8 cellular contexts compared by ENCODE assay signal in genomic region chr4:112031712-112032328, GRCh38.
DNase-seq lines count a peak whose midpoint lies in the region; ATAC-seq, FAIRE-seq and TF ChIP-seq lines count a peak whose summit lies in the region.

No MANE protein-coding gene starts in this region.

- H3K4me3 ChIP-seq in Caco-2 (ENCODE audit: low read depth, low read length) (no peak overlapping the region), OCI-LY7 (ENCODE audit: low read depth, low read length, poor library complexity, severe bottlenecking) (no peak overlapping the region), endothelial cell of umbilical vein (replicated peaks in 1 of 3; ENCODE audit: insufficient read depth in 1 of 3, low read depth in 1 of 3, low read length in 3 of 3) (no peak overlapping the region), neural cell (ENCODE audit: low read length) (no peak overlapping the region)

- no peak overlapping the region for H3K9ac ChIP-seq in endothelial cell of umbilical vein (replicated peaks; ENCODE audit: extremely low read depth, insufficient read depth, low read length)
- no peak overlapping the region for H3K9ac ChIP-seq in neural cell (ENCODE audit: low read length)

- POLR2A ChIA-PET in Caco-2 (lab: Charles Lee), result interaction anchor here (0.6 kb wide), 1 partner anchor 474 kb away, joined by 3 read pairs; no protein-coding TSS in a partner anchor
- POLR2A ChIA-PET in OCI-LY7 (lab: Charles Lee), result interaction anchor here (0.5 to 1.5 kb wide), 3 partner anchors 11 to 322 kb away, joined by 3 to 4 read pairs (median 3); no protein-coding TSS in a partner anchor
- POLR2A ChIA-PET in endothelial cell of umbilical vein (lab: Charles Lee), result no interaction called here

- no peak overlapping the region for H3K27ac Mint-ChIP-seq in Caco-2 (ENCODE audit: unreplicated experiment)
- no peak overlapping the region for H3K27ac Mint-ChIP-seq in stimulated activated effector memory CD8-positive, alpha-beta T cell treated with anti-CD3 and anti-CD28 coated beads, Interleukin-12 subunit alpha, Interleukin-12 subunit beta, amount 100 ng/mL, for 72 hours

- intact Hi-C loops in Caco-2 (cut with micrococcal nuclease; ENCODE audit: unreplicated experiment), result loop anchor here (1.0 to 2.0 kb wide), 4 partner anchors 89 to 390 kb away; no protein-coding TSS in a partner anchor
- intact Hi-C loops in OCI-LY7 (cut with micrococcal nuclease; ENCODE audit: unreplicated experiment), result loop anchor here (1.0 to 5.0 kb wide), 3 partner anchors 90 to 390 kb away; no protein-coding TSS in a partner anchor
- intact Hi-C loops in endothelial cell of umbilical vein (cut with micrococcal nuclease), result loop anchor here (1.0 to 10.0 kb wide), 7 partner anchors 89 to 1517 kb away; no protein-coding TSS in a partner anchor

- H3K9me3 ChIP-seq in Caco-2, result no peaks in the 10 kb centered on the region
- H3K9me3 ChIP-seq in OCI-LY7 (ENCODE audit: low read length), result no peaks in the 10 kb centered on the region
- H3K9me3 ChIP-seq in endothelial cell of umbilical vein (replicated peaks; ENCODE audit: control insufficient read depth, insufficient read depth, low read length), result no peaks in the 10 kb centered on the region
- H3K9me3 ChIP-seq in neural cell (ENCODE audit: low read length), result no peaks in the 10 kb centered on the region

- CTCF ChIA-PET in Caco-2 (lab: Charles Lee) (interaction anchor here (0.6 to 1.0 kb wide), 3 partner anchors 77 to 184 kb away, joined by 3 read pairs; no protein-coding TSS in a partner anchor), OCI-LY7 (lab: Charles Lee; ENCODE audit: unreplicated experiment) (no interaction called here), endothelial cell of umbilical vein (lab: Charles Lee) (interaction anchor here (0.6 to 3.8 kb wide), 51 partner anchors 9 to 1982 kb away, joined by 3 to 75 read pairs (median 4); no protein-coding TSS in a partner anchor)

- no peaks in the 10 kb centered on the region for H3K4me1 ChIP-seq in Caco-2
- H3K4me1 ChIP-seq in OCI-LY7 (ENCODE audit: insufficient read depth, low read length, poor library complexity, severe bottlenecking), result no peaks in the 10 kb centered on the region
- H3K4me1 ChIP-seq in endothelial cell of umbilical vein (ENCODE audit: control insufficient read depth, extremely low read depth, insufficient read depth, low read length), result no peaks in the 10 kb centered on the region

- no peak overlapping the region for H3K4me2 ChIP-seq in OCI-LY7 (ENCODE audit: low read length)
- H3K4me2 ChIP-seq in endothelial cell of umbilical vein (ENCODE audit: insufficient read depth, low read length), result no peak overlapping the region
- no peak overlapping the region for H3K4me2 ChIP-seq in neural cell (ENCODE audit: low read length)

- no peaks in the 10 kb centered on the region for H4K20me1 ChIP-seq in OCI-LY7 (ENCODE audit: insufficient read depth, low read length)
- H4K20me1 ChIP-seq in endothelial cell of umbilical vein (replicated peaks; ENCODE audit: control insufficient read depth, extremely low read depth, insufficient read depth, low read length), result no peaks in the 10 kb centered on the region
- H4K20me1 ChIP-seq in neural cell (ENCODE audit: insufficient read depth), result no peaks in the 10 kb centered on the region

- dilution Hi-C loops in endothelial cell of umbilical vein (cut with MboI; ENCODE audit: extremely low pct_ligation_motif_present, low sequenced_read_pairs), result no loop called here

- H3K9me2 ChIP-seq in OCI-LY7 (ENCODE audit: insufficient read depth, low read length), result no peaks in the 10 kb centered on the region
- no peaks in the 10 kb centered on the region for H3K9me2 ChIP-seq in neural cell (ENCODE audit: insufficient read depth, low read length)

- peak; percentile 75 for FAIRE-seq in endothelial cell of umbilical vein (lab: Jason Lieb, UNC)

- peaks cover 6% of the 10 kb centered on the region for H3K27me3 Mint-ChIP-seq in Caco-2 (ENCODE audit: insufficient read depth, unreplicated experiment)

- BruUV-seq in Caco-2 (replicated peaks; lab: Mats Ljungman, UMichigan) (no TSS peak), OCI-LY7 (replicated peaks; lab: Mats Ljungman, UMichigan) (no TSS peak), endothelial cell of umbilical vein (replicated peaks; lab: Mats Ljungman, UMichigan) (no TSS peak)

- TF ChIP-seq EP300 in neural cell (conservative IDR thresholded peaks at IDR 0.05; ENCODE audit: poor library complexity, severe bottlenecking), result no peak

- no peaks in the 10 kb centered on the region for H3F3A ChIP-seq in neural cell (ENCODE audit: insufficient read depth, low read length, poor library complexity, severe bottlenecking)

- no peak overlapping the region for H3K4me3 Mint-ChIP-seq in Caco-2 (ENCODE audit: unreplicated experiment)
- no peak overlapping the region for H3K4me3 Mint-ChIP-seq in stimulated activated effector memory CD8-positive, alpha-beta T cell treated with anti-CD3 and anti-CD28 coated beads, Interleukin-12 subunit alpha, Interleukin-12 subunit beta, amount 100 ng/mL, for 72 hours

- H2AFZ ChIP-seq in OCI-LY7 (ENCODE audit: low read length) (no peak overlapping the region), endothelial cell of umbilical vein (ENCODE audit: low read depth, low read length) (no peak overlapping the region), neural cell (ENCODE audit: low read depth, low read length) (no peak overlapping the region)

- H3K4me1 Mint-ChIP-seq in Caco-2 (ENCODE audit: low read depth, unreplicated experiment), result no peaks in the 10 kb centered on the region
- no peaks in the 10 kb centered on the region for H3K4me1 Mint-ChIP-seq in stimulated activated effector memory CD8-positive, alpha-beta T cell treated with anti-CD3 and anti-CD28 coated beads, Interleukin-12 subunit alpha, Interleukin-12 subunit beta, amount 100 ng/mL, for 72 hours

- DNase-seq in Caco-2, result peak in 1 of 2 experiments; percentile 48
- DNase-seq in OCI-LY7 (ENCODE audit: low spot score), result peak; percentile 29
- DNase-seq in endothelial cell of umbilical vein (ENCODE audit: low read depth, low spot score), result peak; percentile 51
- no peak for DNase-seq in stimulated activated effector memory CD8-positive, alpha-beta T cell treated with anti-CD3 and anti-CD28 coated beads, Interleukin-12 subunit alpha, Interleukin-12 subunit beta, amount 100 ng/mL, for 72 hours (ENCODE audit: low spot score in 2 of 2)
- no peak for DNase-seq in activated CD8-positive, alpha-beta memory T cell treated with anti-CD3 and anti-CD28 coated beads, Interleukin-2, amount 50 U/mL, for 48 hours

- H3K9me1 ChIP-seq in endothelial cell of umbilical vein (replicated peaks; ENCODE audit: control insufficient read depth, extremely low read depth, insufficient read depth, low read length), result no peaks in the 10 kb centered on the region

- peak; percentile 84 for TF ChIP-seq RAD21 in neural cell (conservative IDR thresholded peaks at IDR 0.05)

- TF ChIP-seq CTCF in Caco-2 (IDR thresholded peaks at IDR 0.05; ENCODE audit: insufficient read depth in 1 of 2, low read depth in 1 of 2, low read length in 1 of 2, severe bottlenecking in 1 of 2, unreplicated experiment in 1 of 2) (peak; percentile 49 to 56), OCI-LY7 (conservative IDR thresholded peaks at IDR 0.05; ENCODE audit: low read length) (peak; percentile 83), endothelial cell of umbilical vein (IDR thresholded peaks at IDR 0.05; ENCODE audit: extremely low read depth in 1 of 2, insufficient read depth in 1 of 2, low read depth in 1 of 2, low read length in 2 of 2) (peak; percentile 39 to 43), neural cell (IDR thresholded peaks at IDR 0.05; ENCODE audit: poor library complexity, severe bottlenecking) (peak; percentile 81)

- H3K79me2 ChIP-seq in OCI-LY7 (ENCODE audit: insufficient read depth, low read depth, low read length) (no peaks in the 10 kb centered on the region), endothelial cell of umbilical vein (ENCODE audit: control insufficient read depth, insufficient read depth, low read length) (no peaks in the 10 kb centered on the region), neural cell (replicated peaks; ENCODE audit: insufficient read depth, low read length) (no peaks in the 10 kb centered on the region)

- TF ChIP-seq POLR2A in endothelial cell of umbilical vein (IDR thresholded peaks at IDR 0.05; ENCODE audit: low read depth, low read length), result no peak

- no peaks in the 10 kb centered on the region for H3K36me3 ChIP-seq in Caco-2 (ENCODE audit: control insufficient read depth, insufficient read depth, low read length)
- H3K36me3 ChIP-seq in OCI-LY7 (ENCODE audit: insufficient read depth, low read length), result no peaks in the 10 kb centered on the region
- no peaks in the 10 kb centered on the region for H3K36me3 ChIP-seq in endothelial cell of umbilical vein (ENCODE audit: control insufficient read depth in 2 of 2, extremely low read depth in 1 of 2, insufficient read depth in 2 of 2, low read length in 2 of 2)
- H3K36me3 ChIP-seq in neural cell (ENCODE audit: insufficient read depth, low read length), result no peaks in the 10 kb centered on the region

- H3K27ac ChIP-seq in OCI-LY7 (ENCODE audit: low read depth, low read length, poor library complexity, severe bottlenecking), result no peak overlapping the region
- H3K27ac ChIP-seq in endothelial cell of umbilical vein (ENCODE audit: insufficient read depth, low read depth, low read length), result no peak overlapping the region
- no peak overlapping the region for H3K27ac ChIP-seq in neural cell (ENCODE audit: low read length)

- H3K9me3 Mint-ChIP-seq in Caco-2 (ENCODE audit: unreplicated experiment), result no peaks in the 10 kb centered on the region
- no peaks in the 10 kb centered on the region for H3K9me3 Mint-ChIP-seq in stimulated activated effector memory CD8-positive, alpha-beta T cell treated with anti-CD3 and anti-CD28 coated beads, Interleukin-12 subunit alpha, Interleukin-12 subunit beta, amount 100 ng/mL, for 72 hours

- ATAC-seq in GM18858 (IDR thresholded peaks at IDR 0.05; ENCODE audit: unreplicated experiment) (peak; percentile 70), HG03342 (IDR thresholded peaks at IDR 0.05; ENCODE audit: unreplicated experiment) (peak; percentile 84)
- no peak for ATAC-seq in stimulated activated effector memory CD8-positive, alpha-beta T cell treated with anti-CD3 and anti-CD28 coated beads, Interleukin-12 subunit alpha, Interleukin-12 subunit beta, amount 100 ng/mL, for 72 hours

- H3K36me3 Mint-ChIP-seq in Caco-2 (ENCODE audit: insufficient read depth, unreplicated experiment), result no peaks in the 10 kb centered on the region
- no peaks in the 10 kb centered on the region for H3K36me3 Mint-ChIP-seq in stimulated activated effector memory CD8-positive, alpha-beta T cell treated with anti-CD3 and anti-CD28 coated beads, Interleukin-12 subunit alpha, Interleukin-12 subunit beta, amount 100 ng/mL, for 72 hours

- H3K27me3 ChIP-seq in Caco-2 (replicated peaks; ENCODE audit: control insufficient read depth, insufficient read depth, low read length) (no peaks in the 10 kb centered on the region), endothelial cell of umbilical vein (ENCODE audit: control insufficient read depth in 2 of 2, insufficient read depth in 2 of 2, low read length in 2 of 2) (peaks cover 12 to 36% of the 10 kb centered on the region in 2 experiments), neural cell (ENCODE audit: insufficient read depth, low read depth, low read length) (no peaks in the 10 kb centered on the region)

TF ChIP-seq in endothelial cell of umbilical vein, 7 proteins besides CTCF, POLR2A, EP300 and RAD21 (continues in another document):
- TF ChIP-seq MYC (IDR thresholded peaks at IDR 0.05; ENCODE audit: low read depth, low read length), result no peak

TF ChIP-seq in neural cell, 6 proteins besides CTCF, POLR2A, EP300 and RAD21 (continues in another document):
- no peak for TF ChIP-seq TAF1 (IDR thresholded peaks at IDR 0.05; ENCODE audit: low read depth)

Comparison
In these comparisons a context has a peak if more than half of its experiments do, and no peak if none do; other contexts are left out.
1. DNase-seq: peak in OCI-LY7 (single experiment) and endothelial cell of umbilical vein (single experiment); none in stimulated activated effector memory CD8-positive, alpha-beta T cell treated with anti-CD3 and anti-CD28 coated beads, Interleukin-12 subunit alpha, Interleukin-12 subunit beta, amount 100 ng/mL, for 72 hours (0 of 2) and activated CD8-positive, alpha-beta memory T cell treated with anti-CD3 and anti-CD28 coated beads, Interleukin-2, amount 50 U/mL, for 48 hours (single experiment).
2. Peak in every context shown above with its lines, with median percentiles within 50 percentile points of each other: CTCF ChIP-seq.